ENCODE assay signal across 15 cellular contexts in genomic region chr17:57568340-57568739, GRCh38.
DNase-seq lines count a peak whose midpoint lies in the region; ATAC-seq and TF ChIP-seq lines count a peak whose summit lies in the region.
"Had no signal": no experiment of that assay in that cellular context is flagged by ENCODE, and none has a peak within 500 bp of the region (broad histone marks: within the 10 kb centered on the region; RNA-seq: fewer than 3 reads in every experiment).

No MANE protein-coding gene starts in this region.

- DNase-seq in Caco-2 (no peak), T-helper 17 cell (no peak), inferior parietal cortex (ENCODE audit: extremely low spot score) (no peak)
- no peak for DNase-seq in effector memory CD8-positive, alpha-beta T cell
- no peak for DNase-seq in stimulated activated effector memory CD8-positive, alpha-beta T cell treated with anti-CD3 and anti-CD28 coated beads, Interleukin-12 subunit alpha, Interleukin-12 subunit beta, amount 100 ng/mL, for 72 hours (ENCODE audit: low spot score in 2 of 2)
- DNase-seq in effector CD4-positive, alpha-beta T cell = no peak
- DNase-seq: BE2C; CD8-positive, alpha-beta memory T cell; DMS53; H7 had no signal

- no peak overlapping the region for H3K4me3 ChIP-seq in Caco-2 (ENCODE audit: low read depth, low read length)
- H3K4me3 ChIP-seq: GM12878, GM23338 had no signal

- no peaks in the 10 kb centered on the region for H3K27me3 ChIP-seq in Caco-2 (replicated peaks; ENCODE audit: control insufficient read depth, insufficient read depth, low read length)
- H3K27me3 ChIP-seq: BE2C had no signal

- peaks cover 46% of the 10 kb centered on the region for H3K36me3 Mint-ChIP-seq in Caco-2 (ENCODE audit: insufficient read depth, unreplicated experiment)
- H3K36me3 Mint-ChIP-seq in T-helper 17 cell (ENCODE audit: low read depth) = no peaks in the 10 kb centered on the region
- peaks cover 13% of the 10 kb centered on the region for H3K36me3 Mint-ChIP-seq in effector memory CD8-positive, alpha-beta T cell (ENCODE audit: insufficient read depth)
- H3K36me3 Mint-ChIP-seq in stimulated activated effector memory CD8-positive, alpha-beta T cell treated with anti-CD3 and anti-CD28 coated beads, Interleukin-12 subunit alpha, Interleukin-12 subunit beta, amount 100 ng/mL, for 72 hours = peaks cover 7% of the 10 kb centered on the region

- BruUV-seq in Caco-2 (replicated peaks; lab: Mats Ljungman, UMichigan) = no TSS peak

- H3K27ac Mint-ChIP-seq in Caco-2 (ENCODE audit: unreplicated experiment) (peak overlapping the region; percentile 2), T-helper 17 cell (peak overlapping the region; percentile 85)
- peak overlapping the region; percentile 33 to 45 for H3K27ac Mint-ChIP-seq in effector memory CD8-positive, alpha-beta T cell
- peak overlapping the region; percentile 41 for H3K27ac Mint-ChIP-seq in stimulated activated effector memory CD8-positive, alpha-beta T cell treated with anti-CD3 and anti-CD28 coated beads, Interleukin-12 subunit alpha, Interleukin-12 subunit beta, amount 100 ng/mL, for 72 hours
- H3K27ac Mint-ChIP-seq: CD14-positive monocyte, GM23338 had no signal

- ATAC-seq in T-helper 17 cell = no peak
- ATAC-seq in effector memory CD8-positive, alpha-beta T cell (replicated peaks) = no peak
- ATAC-seq in stimulated activated effector memory CD8-positive, alpha-beta T cell treated with anti-CD3 and anti-CD28 coated beads, Interleukin-12 subunit alpha, Interleukin-12 subunit beta, amount 100 ng/mL, for 72 hours = no peak
- ATAC-seq in GM18517 (IDR thresholded peaks at IDR 0.05; ENCODE audit: unreplicated experiment) = no peak
- ATAC-seq: GM12878, GM23338, HepG2 had no signal

- no peaks in the 10 kb centered on the region for H3K27me3 Mint-ChIP-seq in Caco-2 (ENCODE audit: insufficient read depth, unreplicated experiment)
- H3K27me3 Mint-ChIP-seq in T-helper 17 cell = no peaks in the 10 kb centered on the region
- no peaks in the 10 kb centered on the region for H3K27me3 Mint-ChIP-seq in effector memory CD8-positive, alpha-beta T cell
- H3K27me3 Mint-ChIP-seq: CD8-positive, alpha-beta memory T cell had no signal

- TF ChIP-seq CTCF in Caco-2 (IDR thresholded peaks at IDR 0.05; ENCODE audit: insufficient read depth in 1 of 2, low read depth in 1 of 2, low read length in 1 of 2, severe bottlenecking in 1 of 2, unreplicated experiment in 1 of 2) = no peak

- no peaks in the 10 kb centered on the region for H3K9me3 Mint-ChIP-seq in Caco-2 (ENCODE audit: unreplicated experiment)
- no peaks in the 10 kb centered on the region for H3K9me3 Mint-ChIP-seq in effector memory CD8-positive, alpha-beta T cell
- no peaks in the 10 kb centered on the region for H3K9me3 Mint-ChIP-seq in stimulated activated effector memory CD8-positive, alpha-beta T cell treated with anti-CD3 and anti-CD28 coated beads, Interleukin-12 subunit alpha, Interleukin-12 subunit beta, amount 100 ng/mL, for 72 hours
- H3K9me3 Mint-ChIP-seq: CD14-positive monocyte; CD8-positive, alpha-beta memory T cell; GM23338 had no signal

- no peaks in the 10 kb centered on the region for H3K9me3 ChIP-seq in Caco-2
- H3K9me3 ChIP-seq in T-helper 17 cell (ENCODE audit: control insufficient read depth, low read length, poor library complexity, severe bottlenecking) = no peaks in the 10 kb centered on the region
- H3K9me3 ChIP-seq: BE2C had no signal

- H3K4me3 Mint-ChIP-seq in Caco-2 (ENCODE audit: unreplicated experiment) (no peak overlapping the region), T-helper 17 cell (no peak overlapping the region)
- no peak overlapping the region for H3K4me3 Mint-ChIP-seq in effector memory CD8-positive, alpha-beta T cell
- H3K4me3 Mint-ChIP-seq in stimulated activated effector memory CD8-positive, alpha-beta T cell treated with anti-CD3 and anti-CD28 coated beads, Interleukin-12 subunit alpha, Interleukin-12 subunit beta, amount 100 ng/mL, for 72 hours = no peak overlapping the region
- H3K4me3 Mint-ChIP-seq: CD14-positive monocyte; CD8-positive, alpha-beta memory T cell; GM23338 had no signal

- intact Hi-C loops in Caco-2 (cut with micrococcal nuclease; ENCODE audit: unreplicated experiment) = no loop called here

- POLR2A ChIA-PET in Caco-2 (lab: Charles Lee) = no interaction called here

- no peaks in the 10 kb centered on the region for H3K4me1 ChIP-seq in Caco-2

- H3K4me1 Mint-ChIP-seq in Caco-2 (ENCODE audit: low read depth, unreplicated experiment) (peaks cover 14% of the 10 kb centered on the region), T-helper 17 cell (peaks cover 25% of the 10 kb centered on the region)
- H3K4me1 Mint-ChIP-seq in effector memory CD8-positive, alpha-beta T cell (ENCODE audit: low read depth in 2 of 2) = peaks cover 12 to 15% of the 10 kb centered on the region in 2 donors
- H3K4me1 Mint-ChIP-seq in stimulated activated effector memory CD8-positive, alpha-beta T cell treated with anti-CD3 and anti-CD28 coated beads, Interleukin-12 subunit alpha, Interleukin-12 subunit beta, amount 100 ng/mL, for 72 hours = peaks cover 36% of the 10 kb centered on the region
- H3K4me1 Mint-ChIP-seq: CD14-positive monocyte had no signal

- CTCF ChIA-PET in Caco-2 (lab: Charles Lee) = no interaction called here

- H3K36me3 ChIP-seq in Caco-2 (ENCODE audit: control insufficient read depth, insufficient read depth, low read length) = no peaks in the 10 kb centered on the region; the same call in 1 of the 2 replicates
- H3K36me3 ChIP-seq: BE2C had no signal

Comparison
In these comparisons a context has a peak if more than half of its experiments do, and no peak if none do; other contexts are left out.
1. H3K27ac Mint-ChIP-seq: peak in every context shown above with its lines; median percentile 85 in T-helper 17 cell; 41 in stimulated activated effector memory CD8-positive, alpha-beta T cell treated with anti-CD3 and anti-CD28 coated beads, Interleukin-12 subunit alpha, Interleukin-12 subunit beta, amount 100 ng/mL, for 72 hours; 39 in effector memory CD8-positive, alpha-beta T cell; 2 in Caco-2.